18 cellular contexts compared by ENCODE assay signal in the genomic region with DNA sequence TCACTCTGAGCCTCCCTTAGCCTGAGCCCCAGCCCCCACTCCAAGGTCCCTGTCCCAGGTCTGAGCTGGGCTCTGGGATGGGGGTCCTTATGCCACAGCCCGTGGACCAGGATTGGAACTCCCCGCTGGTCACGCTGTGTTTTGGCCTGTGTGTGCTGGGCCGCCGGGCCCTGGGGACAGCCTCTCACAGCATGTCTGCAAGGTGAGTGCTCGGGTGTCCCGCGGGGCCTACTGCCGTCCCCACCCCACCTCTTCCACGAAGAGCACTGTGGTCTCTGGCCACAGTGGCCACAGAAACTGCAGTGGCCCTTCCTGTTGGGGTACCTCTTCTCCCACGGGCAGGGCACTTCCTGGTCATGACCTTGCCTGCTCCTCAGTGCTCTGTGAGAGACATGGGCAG. TPM values are rescaled to one million over a fixed set of nuclear protein-coding genes. Genes with fewer than 3 reads are reported as not detected.
DNase-seq lines count a peak whose midpoint lies in the region; ATAC-seq and TF ChIP-seq lines count a peak whose summit lies in the region.
"Had no signal": no experiment of that assay in that cellular context is flagged by ENCODE, and none has a peak within 500 bp of the region (broad histone marks: within the 10 kb centered on the region; RNA-seq: fewer than 3 reads in every experiment).

No MANE protein-coding gene starts in this region.

- H3K36me3 Mint-ChIP-seq in T-helper 1 cell treated with Interleukin-12 subunit alpha and Interleukin-12 subunit beta and Interleukin-4 antibody, amounts not matched to agents 30 μg/mL and 1 μg/mL, for 36 hours (ENCODE audit: low read depth), result peaks cover 25% of the 10 kb centered on the region
- H3K36me3 Mint-ChIP-seq in activated naive CD4-positive, alpha-beta T cell treated with anti-CD3 and anti-CD28 coated beads, Interleukin-2, amount 50 U/mL, for 24 hours, result peaks cover 2% of the 10 kb centered on the region
- H3K36me3 Mint-ChIP-seq in activated naive CD4-positive, alpha-beta T cell treated with anti-CD3 and anti-CD28 coated beads, Interleukin-2, amount 50 U/mL, for 72 hours, result peaks cover 7 to 12% of the 10 kb centered on the region in 2 donors
- peaks cover 0 to 14% (median 0%) of the 10 kb centered on the region in 3 donors for H3K36me3 Mint-ChIP-seq in immature natural killer cell

- H3K4me2 ChIP-seq in osteoblast (ENCODE audit: insufficient read depth, low read length), result no peak overlapping the region

- H3K27ac Mint-ChIP-seq in T-helper 1 cell treated with Interleukin-12 subunit alpha and Interleukin-12 subunit beta and Interleukin-4 antibody, amounts not matched to agents 30 μg/mL and 1 μg/mL, for 36 hours, result peak overlapping the region; percentile 31
- peak overlapping the region; percentile 23 for H3K27ac Mint-ChIP-seq in activated naive CD4-positive, alpha-beta T cell treated with anti-CD3 and anti-CD28 coated beads, Interleukin-2, amount 50 U/mL, for 24 hours
- peak overlapping the region in 1 of 2 donors; percentile 75 for H3K27ac Mint-ChIP-seq in activated naive CD4-positive, alpha-beta T cell treated with anti-CD3 and anti-CD28 coated beads, Interleukin-2, amount 50 U/mL, for 72 hours
- peak overlapping the region; percentile 71 to 98 (median 96) for H3K27ac Mint-ChIP-seq in immature natural killer cell

- no peak for ATAC-seq in activated naive CD4-positive, alpha-beta T cell treated with anti-CD3 and anti-CD28 coated beads, Interleukin-2, amount 50 U/mL, for 72 hours
- ATAC-seq in GM18511 (IDR thresholded peaks at IDR 0.05; ENCODE audit: unreplicated experiment), result no peak
- ATAC-seq in upper lobe of right lung, result no peak
- ATAC-seq: PC-3 had no signal

- no peak overlapping the region for H3K4me3 ChIP-seq in osteoblast (ENCODE audit: insufficient read depth, low read length)
- no peak overlapping the region for H3K4me3 ChIP-seq in upper lobe of right lung

- H2AFZ ChIP-seq in osteoblast (ENCODE audit: low read length), result no peak overlapping the region

- no peaks in the 10 kb centered on the region for H3K27me3 ChIP-seq in osteoblast (ENCODE audit: insufficient read depth, low read length)
- no peaks in the 10 kb centered on the region for H3K27me3 ChIP-seq in upper lobe of right lung
- H3K27me3 ChIP-seq: BE2C had no signal

- H3K27ac ChIP-seq in osteoblast (ENCODE audit: low read depth, low read length) (no peak overlapping the region), upper lobe of right lung (no peak overlapping the region)
- H3K27ac ChIP-seq: 22Rv1 had no signal

- H4K20me1 ChIP-seq in osteoblast (ENCODE audit: insufficient read depth, low read length), result peaks cover 15% of the 10 kb centered on the region

- H3K36me3 ChIP-seq in osteoblast (ENCODE audit: insufficient read depth, low read length) (peaks cover 61% of the 10 kb centered on the region), upper lobe of right lung (peaks cover 64% of the 10 kb centered on the region)
- H3K36me3 ChIP-seq: BE2C had no signal

- DNase-seq in T-helper 1 cell (no peak), immature natural killer cell (no peak), osteoblast (ENCODE audit: insufficient read length, low spot score, missing footprints) (no peak), upper lobe of right lung (no peak)
- no peak for DNase-seq in activated naive CD4-positive, alpha-beta T cell treated with anti-CD3 and anti-CD28 coated beads, Interleukin-2, amount 50 U/mL, for 72 hours (ENCODE audit: low spot score in 2 of 2)
- DNase-seq: BE2C, DND-41, KBM-7, NCI-H1436, NCI-H2029, NCI-H2171 treated with DMSO at 0.1 percent for 48 hours, NCI-H446 treated with DMSO at 0.1 percent for 48 hours, PC-3 had no signal

- intact Hi-C loops in upper lobe of right lung (cut with DNase I), result no loop called here

- H3K79me2 ChIP-seq in osteoblast (ENCODE audit: insufficient read depth, low read length), result peaks cover 7% of the 10 kb centered on the region

- no peaks in the 10 kb centered on the region for H3K9me3 ChIP-seq in osteoblast (ENCODE audit: low read depth, low read length)
- H3K9me3 ChIP-seq in upper lobe of right lung, result no peaks in the 10 kb centered on the region
- H3K9me3 ChIP-seq: BE2C had no signal

- no peaks in the 10 kb centered on the region for H3K27me3 Mint-ChIP-seq in T-helper 1 cell treated with Interleukin-12 subunit alpha and Interleukin-12 subunit beta and Interleukin-4 antibody, amounts not matched to agents 30 μg/mL and 1 μg/mL, for 36 hours (ENCODE audit: low read depth)
- H3K27me3 Mint-ChIP-seq in activated naive CD4-positive, alpha-beta T cell treated with anti-CD3 and anti-CD28 coated beads, Interleukin-2, amount 50 U/mL, for 24 hours, result no peaks in the 10 kb centered on the region
- H3K27me3 Mint-ChIP-seq in immature natural killer cell (ENCODE audit: low read depth in 3 of 3), result peaks cover 16 to 22% (median 18%) of the 10 kb centered on the region in 3 donors

- H3K4me1 Mint-ChIP-seq in T-helper 1 cell treated with Interleukin-12 subunit alpha and Interleukin-12 subunit beta and Interleukin-4 antibody, amounts not matched to agents 30 μg/mL and 1 μg/mL, for 36 hours (ENCODE audit: low read depth), result peaks cover 16% of the 10 kb centered on the region
- H3K4me1 Mint-ChIP-seq in activated naive CD4-positive, alpha-beta T cell treated with anti-CD3 and anti-CD28 coated beads, Interleukin-2, amount 50 U/mL, for 24 hours, result peaks cover 28% of the 10 kb centered on the region
- H3K4me1 Mint-ChIP-seq in immature natural killer cell, result peaks cover 43 to 48% of the 10 kb centered on the region in 2 donors

- no peak overlapping the region for H3K4me3 Mint-ChIP-seq in T-helper 1 cell treated with Interleukin-12 subunit alpha and Interleukin-12 subunit beta and Interleukin-4 antibody, amounts not matched to agents 30 μg/mL and 1 μg/mL, for 36 hours
- H3K4me3 Mint-ChIP-seq in activated naive CD4-positive, alpha-beta T cell treated with anti-CD3 and anti-CD28 coated beads, Interleukin-2, amount 50 U/mL, for 24 hours, result no peak overlapping the region
- peak overlapping the region; percentile 26 to 78 (median 73) for H3K4me3 Mint-ChIP-seq in immature natural killer cell

- peaks cover 12% of the 10 kb centered on the region for H3K4me1 ChIP-seq in osteoblast (ENCODE audit: insufficient read depth, low read length)
- H3K4me1 ChIP-seq in upper lobe of right lung, result peaks cover 19% of the 10 kb centered on the region
- H3K4me1 ChIP-seq: BE2C had no signal

- no peaks in the 10 kb centered on the region for H3K9me3 Mint-ChIP-seq in T-helper 1 cell treated with Interleukin-12 subunit alpha and Interleukin-12 subunit beta and Interleukin-4 antibody, amounts not matched to agents 30 μg/mL and 1 μg/mL, for 36 hours
- no peaks in the 10 kb centered on the region for H3K9me3 Mint-ChIP-seq in activated naive CD4-positive, alpha-beta T cell treated with anti-CD3 and anti-CD28 coated beads, Interleukin-2, amount 50 U/mL, for 24 hours
- H3K9me3 Mint-ChIP-seq in activated naive CD4-positive, alpha-beta T cell treated with anti-CD3 and anti-CD28 coated beads, Interleukin-2, amount 50 U/mL, for 72 hours, result no peaks in the 10 kb centered on the region
- no peaks in the 10 kb centered on the region for H3K9me3 Mint-ChIP-seq in immature natural killer cell

- no peak for TF ChIP-seq CTCF in osteoblast (IDR thresholded peaks at IDR 0.05; ENCODE audit: extremely low read depth, low read depth, low read length)
- no peak for TF ChIP-seq CTCF in upper lobe of right lung (IDR thresholded peaks at IDR 0.05)

RNA-seq across cellular contexts. Expression of a gene that starts 3.5 kb away (rescaled TPM):
- 100 to 1,000 TPM; 185 to 203 TPM for total RNA-seq in activated naive CD4-positive, alpha-beta T cell treated with anti-CD3 and anti-CD28 coated beads, Interleukin-2, amount 50 U/mL, for 72 hours
- 100 to 1,000 TPM; 166 to 430 (median 222) TPM for polyA plus RNA-seq in immature natural killer cell
- total RNA-seq in osteoblast, result 12.7 and 15.2 TPM in 2 replicates
- total RNA-seq in upper lobe of right lung, result 86.5 TPM

RNA-seq across cellular contexts. Expression of a gene that starts 18.9 kb away (rescaled TPM):
- total RNA-seq in activated naive CD4-positive, alpha-beta T cell treated with anti-CD3 and anti-CD28 coated beads, Interleukin-2, amount 50 U/mL, for 72 hours, result 10 to 100 TPM; 34.8 to 48.1 TPM
- polyA plus RNA-seq in immature natural killer cell, result 10 to 100 TPM in 1 of 3 donors, under 1 TPM in 2; 0.14 to 11.7 (median 0.89) TPM
- 26.5 and 27.9 TPM in 2 replicates for total RNA-seq in osteoblast
- 34.0 TPM for total RNA-seq in upper lobe of right lung

RNA-seq across cellular contexts. Expression of a gene that starts 20.4 kb away (rescaled TPM):
- total RNA-seq in activated naive CD4-positive, alpha-beta T cell treated with anti-CD3 and anti-CD28 coated beads, Interleukin-2, amount 50 U/mL, for 72 hours, result 10 to 100 TPM; 73.6 to 76.5 TPM
- polyA plus RNA-seq in immature natural killer cell, result 10 to 100 TPM; 11.1 to 29.5 (median 12.3) TPM
- total RNA-seq in osteoblast, result 19.4 and 21.4 TPM in 2 replicates
- 106 TPM for total RNA-seq in upper lobe of right lung

RNA-seq across cellular contexts. Expression of a gene that starts 28.3 kb away (rescaled TPM):
- 10 to 100 TPM; 81.7 to 97.8 TPM for total RNA-seq in activated naive CD4-positive, alpha-beta T cell treated with anti-CD3 and anti-CD28 coated beads, Interleukin-2, amount 50 U/mL, for 72 hours
- 10 to 100 TPM; 38.5 to 88.4 (median 41.8) TPM for polyA plus RNA-seq in immature natural killer cell
- 29.2 and 31.8 TPM in 2 replicates for total RNA-seq in osteoblast
- 68.2 TPM for total RNA-seq in upper lobe of right lung

RNA-seq across cellular contexts. Expression of a gene that starts 38.8 kb away (rescaled TPM):
- total RNA-seq in activated naive CD4-positive, alpha-beta T cell treated with anti-CD3 and anti-CD28 coated beads, Interleukin-2, amount 50 U/mL, for 72 hours, result under 1 TPM; 0.66 to 0.74 TPM
- polyA plus RNA-seq in immature natural killer cell, result not detected
- total RNA-seq in osteoblast (0.29 TPM in 1 of 2 replicates, not detected in the other), upper lobe of right lung (1.3 TPM)
- polyA plus RNA-seq: AG04450 had no signal

Comparison
In these comparisons a context has a peak if more than half of its experiments do, and no peak if none do; other contexts are left out.
1. H3K4me3 Mint-ChIP-seq: peak in immature natural killer cell (5 of 5); none in T-helper 1 cell treated with Interleukin-12 subunit alpha and Interleukin-12 subunit beta and Interleukin-4 antibody, amounts not matched to agents 30 μg/mL and 1 μg/mL, for 36 hours (single experiment) and activated naive CD4-positive, alpha-beta T cell treated with anti-CD3 and anti-CD28 coated beads, Interleukin-2, amount 50 U/mL, for 24 hours (single experiment).